12 cellular contexts compared by ENCODE assay signal in genomic region chr17:75267403-75268232, GRCh38. TPM values are rescaled to one million over a fixed set of nuclear protein-coding genes. Genes with fewer than 3 reads are reported as not detected.
DNase-seq lines count a peak whose midpoint lies in the region; ATAC-seq and TF ChIP-seq lines count a peak whose summit lies in the region.
"Had no signal": no experiment of that assay in that cellular context is flagged by ENCODE, and none has a peak within 500 bp of the region (broad histone marks: within the 10 kb centered on the region; RNA-seq: fewer than 3 reads in every experiment).

No MANE protein-coding gene starts in this region.

- H3K4me3 ChIP-seq in OCI-LY3 (ENCODE audit: low read length) (no peak overlapping the region), prostate gland (no peak overlapping the region)
- H3K4me3 ChIP-seq: skin epidermis had no signal

- H3K9ac ChIP-seq in OCI-LY3 (ENCODE audit: low read length): no peak overlapping the region

- H3K27me3 ChIP-seq in OCI-LY3 (ENCODE audit: low read depth, low read length) (no peaks in the 10 kb centered on the region), prostate gland (replicated peaks; ENCODE audit: insufficient read depth) (no peaks in the 10 kb centered on the region)

- peak; percentile 21 for TF ChIP-seq CTCF in OCI-LY3 (IDR thresholded peaks at IDR 0.05; ENCODE audit: low read depth, low read length)
- no peak for TF ChIP-seq CTCF in prostate gland (IDR thresholded peaks at IDR 0.05)

- H3K36me3 ChIP-seq in OCI-LY3 (replicated peaks; ENCODE audit: low read depth, low read length) (peaks cover 35% of the 10 kb centered on the region), prostate gland (peaks cover 0 to 17% of the 10 kb centered on the region in 2 donors)

- DNase-seq in CD1c-positive myeloid dendritic cell (ENCODE audit: extremely low spot score) (peak; percentile 73), iPS DF 19.7 (ENCODE audit: low read depth, low spot score) (peak; percentile 63), AML-193 (lab: John Stamatoyannopoulos, UW) (no peak), prostate gland (ENCODE audit: low spot score) (no peak)
- DNase-seq: activated effector memory CD4-positive, alpha-beta T cell treated with Interleukin-2 at 50 U/mL for 16 hours; NCI-H1048 had no signal

- TF ChIP-seq POLR2A in GM19099 (IDR thresholded peaks at IDR 0.05; ENCODE audit: extremely low read depth, insufficient read length, low read depth) (peak; percentile 9), prostate gland (IDR thresholded peaks at IDR 0.05) (no peak)

- intact Hi-C loops in prostate gland (cut with DNase I): no loop called here

- H3K9me3 ChIP-seq in OCI-LY3 (ENCODE audit: insufficient read depth, low read length) (no peaks in the 10 kb centered on the region), prostate gland (no peaks in the 10 kb centered on the region)

- no peak overlapping the region for H3K4me2 ChIP-seq in OCI-LY3 (ENCODE audit: low read length)

- 33% methylated on average over 14 of the region's 14 CpGs for WGBS in prostate gland

- H4K20me1 ChIP-seq in OCI-LY3 (ENCODE audit: insufficient read depth, low read length): no peaks in the 10 kb centered on the region

- H3K4me1 ChIP-seq in OCI-LY3 (ENCODE audit: low read length) (peaks cover 27% of the 10 kb centered on the region), prostate gland (replicated peaks) (peaks cover 7% of the 10 kb centered on the region)

- peaks cover 26% of the 10 kb centered on the region for H3K79me2 ChIP-seq in OCI-LY3 (ENCODE audit: low read length)

- no peak overlapping the region for H2AFZ ChIP-seq in OCI-LY3 (ENCODE audit: low read depth, low read length)

- ATAC-seq in HG02885 (IDR thresholded peaks at IDR 0.05; ENCODE audit: poor library complexity, unreplicated experiment): no peak
- no peak for ATAC-seq in HG03521 (IDR thresholded peaks at IDR 0.05; ENCODE audit: unreplicated experiment)
- ATAC-seq: stimulated activated effector memory CD8-positive, alpha-beta T cell treated with anti-CD3 and anti-CD28 coated beads, Interleukin-12 subunit alpha, Interleukin-12 subunit beta, amount 100 ng/mL, for 72 hours had no signal

- H3K27ac ChIP-seq in OCI-LY3 (ENCODE audit: low read length) (no peak overlapping the region), prostate gland (no peak overlapping the region)

RNA-seq across cellular contexts. Expression of gene MIF4GD, which starts 3.4 kb away (rescaled TPM):
- total RNA-seq in prostate gland: 10 to 100 TPM; 14.1 to 31.4 TPM

RNA-seq across cellular contexts. Expression of gene MRPS7, which starts 5.9 kb away (rescaled TPM):
- 10 to 100 TPM; 40.8 to 45.3 TPM for total RNA-seq in prostate gland

RNA-seq across cellular contexts. Expression of gene GGA3, which starts 6.2 kb away (rescaled TPM):
- 10 to 100 TPM; 18.9 to 43.3 TPM for total RNA-seq in prostate gland

RNA-seq across cellular contexts. Expression of gene SLC25A19, which starts 21.6 kb away (rescaled TPM):
- total RNA-seq in prostate gland: 10 to 100 TPM in 1 of 2 donors, 1 to 10 TPM in 1; 5.2 to 15.2 TPM

Comparison
In these comparisons a context has a peak if more than half of its experiments do, and no peak if none do; other contexts are left out.
1. DNase-seq: peak in CD1c-positive myeloid dendritic cell (single experiment) and iPS DF 19.7 (single experiment); none in AML-193 (0 of 2) and prostate gland (single experiment).